In genomic region chr19:10566658-10567410, GRCh38 we compare ENCODE assay signal across 1 cellular context.
TF ChIP-seq lines count a peak whose summit lies in the region.

No MANE protein-coding gene starts in this region.

TF ChIP-seq in GM12878, 131 proteins besides CTCF, POLR2A, EP300 and RAD21 (continued from another document and continues in another):
- TF ChIP-seq SMAD5 (IDR thresholded peaks at IDR 0.05; ENCODE audit: low read depth) (no peak), JUNB (IDR thresholded peaks at IDR 0.05) (no peak), KLF5 (IDR thresholded peaks at IDR 0.05; ENCODE audit: partially characterized antibody) (no peak), SREBF2 (IDR thresholded peaks at IDR 0.05; ENCODE audit: low read length) (no peak), HCFC1 (IDR thresholded peaks at IDR 0.05; ENCODE audit: low read length) (peak; percentile 21), NR2F1 (conservative IDR thresholded peaks at IDR 0.05) (peak; percentile 82), ATF7 (IDR thresholded peaks at IDR 0.05; ENCODE audit: low read depth) (peak; percentile 54), CREM (IDR thresholded peaks at IDR 0.05; ENCODE audit: low read depth) (0 out of 2 replicates have a peak, but pooled peaks have one; percentile 18), NR2C1 (IDR thresholded peaks at IDR 0.05) (no peak), STAT1 (conservative IDR thresholded peaks at IDR 0.05) (no peak), TCF12 (IDR thresholded peaks at IDR 0.05; ENCODE audit: low read depth, low read length) (no peak), ZBTB40 (IDR thresholded peaks at IDR 0.05; ENCODE audit: borderline replicate concordance) (no peak), ZNF207 (IDR thresholded peaks at IDR 0.05; ENCODE audit: borderline replicate concordance) (no peak), MEF2A (IDR thresholded peaks at IDR 0.05; ENCODE audit: insufficient read depth, low read depth, low read length) (no peak), CBX5 (IDR thresholded peaks at IDR 0.05; ENCODE audit: low read depth) (no peak), SUPT20H (IDR thresholded peaks at IDR 0.05; ENCODE audit: borderline replicate concordance, control insufficient read depth, low read depth, low read length) (no peak), SREBF1 (IDR thresholded peaks at IDR 0.05; ENCODE audit: low read length) (no peak), EZH2 (IDR thresholded peaks at IDR 0.05; ENCODE audit: borderline replicate concordance, control insufficient read depth, low read depth, low read length) (no peak), ZNF217 (IDR thresholded peaks at IDR 0.05) (no peak), NFYA (IDR thresholded peaks at IDR 0.05; ENCODE audit: borderline replicate concordance, low read depth, low read length) (no peak), ZNF274 (IDR thresholded peaks at IDR 0.05; ENCODE audit: insufficient read depth, insufficient read length) (no peak), NBN (IDR thresholded peaks at IDR 0.05) (peak; percentile 86), CEBPB (IDR thresholded peaks at IDR 0.05; ENCODE audit: borderline replicate concordance in 1 of 2, low read depth in 2 of 2, low read length in 2 of 2) (no peak), ZNF622 (IDR thresholded peaks at IDR 0.05) (no peak), ESRRA (IDR thresholded peaks at IDR 0.05; ENCODE audit: low read length) (no peak), GABPA (IDR thresholded peaks at IDR 0.05; ENCODE audit: low read depth) (no peak), CHD4 (IDR thresholded peaks at IDR 0.05) (no peak), BACH1 (IDR thresholded peaks at IDR 0.05; ENCODE audit: borderline replicate concordance) (no peak), GATAD2B (conservative IDR thresholded peaks at IDR 0.05; ENCODE audit: low read depth) (peak; percentile 41; the same call in 1 of the 2 replicates), CREB1 (IDR thresholded peaks at IDR 0.05; ENCODE audit: low read depth) (no peak), SRF (IDR thresholded peaks at IDR 0.05; ENCODE audit: low read depth in 2 of 2, low read length in 2 of 2) (no peak), RUNX3 (IDR thresholded peaks at IDR 0.05; ENCODE audit: low read length) (peak; percentile 91), CBFB (IDR thresholded peaks at IDR 0.05; ENCODE audit: low read depth) (peak; percentile 52; the same call in 1 of the 2 replicates), RFX5 (IDR thresholded peaks at IDR 0.05; ENCODE audit: low read depth, low read length) (no peak), TARDBP (IDR thresholded peaks at IDR 0.05; ENCODE audit: borderline replicate concordance) (no peak), BRCA1 (IDR thresholded peaks at IDR 0.05; ENCODE audit: low read depth, low read length) (no peak), ZSCAN29 (IDR thresholded peaks at IDR 0.05) (no peak), MTA3 (IDR thresholded peaks at IDR 0.05; ENCODE audit: borderline replicate concordance, low read length) (no peak), SMC3 (IDR thresholded peaks at IDR 0.05; ENCODE audit: borderline replicate concordance, low read length) (no peak), ZNF24 (IDR thresholded peaks at IDR 0.05) (no peak), SPI1 (IDR thresholded peaks at IDR 0.05; ENCODE audit: borderline replicate concordance, insufficient read depth, low read depth, low read length) (peak; percentile 19; the same call in 1 of the 2 replicates), TBL1XR1 (IDR thresholded peaks at IDR 0.05; ENCODE audit: low read depth, low read length) (no peak), NR2C2 (IDR thresholded peaks at IDR 0.05; ENCODE audit: borderline replicate concordance, control insufficient read depth, insufficient read length, low read depth) (no peak), POU2F2 (IDR thresholded peaks at IDR 0.05; ENCODE audit: borderline replicate concordance, low read depth, low read length) (0 out of 3 replicates have a peak, but pooled peaks have one; percentile 56), RCOR1 (conservative IDR thresholded peaks at IDR 0.05; ENCODE audit: low read depth, low read length) (0 out of 2 replicates have a peak, but pooled peaks have one; percentile 5), ZBTB4 (CRISPR knock-in tag; IDR thresholded peaks at IDR 0.05) (no peak), POLR2AphosphoS2 (IDR thresholded peaks at IDR 0.05; ENCODE audit: low read depth, low read length) (no peak), YBX1 (IDR thresholded peaks at IDR 0.05) (no peak), IKZF1 (conservative IDR thresholded peaks at IDR 0.05) (0 out of 2 replicates have a peak, but pooled peaks have one; percentile 11), BMI1 (IDR thresholded peaks at IDR 0.05; ENCODE audit: borderline replicate concordance) (no peak), ZBED1 (IDR thresholded peaks at IDR 0.05; ENCODE audit: borderline replicate concordance) (no peak)
- TF ChIP-seq, protein P1, sequence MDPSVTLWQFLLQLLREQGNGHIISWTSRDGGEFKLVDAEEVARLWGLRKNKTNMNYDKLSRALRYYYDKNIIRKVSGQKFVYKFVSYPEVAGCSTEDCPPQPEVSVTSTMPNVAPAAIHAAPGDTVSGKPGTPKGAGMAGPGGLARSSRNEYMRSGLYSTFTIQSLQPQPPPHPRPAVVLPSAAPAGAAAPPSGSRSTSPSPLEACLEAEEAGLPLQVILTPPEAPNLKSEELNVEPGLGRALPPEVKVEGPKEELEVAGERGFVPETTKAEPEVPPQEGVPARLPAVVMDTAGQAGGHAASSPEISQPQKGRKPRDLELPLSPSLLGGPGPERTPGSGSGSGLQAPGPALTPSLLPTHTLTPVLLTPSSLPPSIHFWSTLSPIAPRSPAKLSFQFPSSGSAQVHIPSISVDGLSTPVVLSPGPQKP (IDR thresholded peaks at IDR 0.05; ENCODE audit: low read depth, low read length) = no peak
- TF ChIP-seq, protein P2, sequence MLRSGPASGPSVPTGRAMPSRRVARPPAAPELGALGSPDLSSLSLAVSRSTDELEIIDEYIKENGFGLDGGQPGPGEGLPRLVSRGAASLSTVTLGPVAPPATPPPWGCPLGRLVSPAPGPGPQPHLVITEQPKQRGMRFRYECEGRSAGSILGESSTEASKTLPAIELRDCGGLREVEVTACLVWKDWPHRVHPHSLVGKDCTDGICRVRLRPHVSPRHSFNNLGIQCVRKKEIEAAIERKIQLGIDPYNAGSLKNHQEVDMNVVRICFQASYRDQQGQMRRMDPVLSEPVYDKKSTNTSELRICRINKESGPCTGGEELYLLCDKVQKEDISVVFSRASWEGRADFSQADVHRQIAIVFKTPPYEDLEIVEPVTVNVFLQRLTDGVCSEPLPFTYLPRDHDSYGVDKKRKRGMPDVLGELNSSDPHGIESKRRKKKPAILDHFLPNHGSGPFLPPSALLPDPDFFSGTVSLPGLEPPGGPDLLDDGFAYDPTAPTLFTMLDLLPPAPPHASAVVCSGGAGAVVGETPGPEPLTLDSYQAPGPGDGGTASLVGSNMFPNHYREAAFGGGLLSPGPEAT (IDR thresholded peaks at IDR 0.05; ENCODE audit: low read depth) = 0 out of 2 replicates have a peak, but pooled peaks have one; percentile 44
- TF ChIP-seq, protein P3, sequence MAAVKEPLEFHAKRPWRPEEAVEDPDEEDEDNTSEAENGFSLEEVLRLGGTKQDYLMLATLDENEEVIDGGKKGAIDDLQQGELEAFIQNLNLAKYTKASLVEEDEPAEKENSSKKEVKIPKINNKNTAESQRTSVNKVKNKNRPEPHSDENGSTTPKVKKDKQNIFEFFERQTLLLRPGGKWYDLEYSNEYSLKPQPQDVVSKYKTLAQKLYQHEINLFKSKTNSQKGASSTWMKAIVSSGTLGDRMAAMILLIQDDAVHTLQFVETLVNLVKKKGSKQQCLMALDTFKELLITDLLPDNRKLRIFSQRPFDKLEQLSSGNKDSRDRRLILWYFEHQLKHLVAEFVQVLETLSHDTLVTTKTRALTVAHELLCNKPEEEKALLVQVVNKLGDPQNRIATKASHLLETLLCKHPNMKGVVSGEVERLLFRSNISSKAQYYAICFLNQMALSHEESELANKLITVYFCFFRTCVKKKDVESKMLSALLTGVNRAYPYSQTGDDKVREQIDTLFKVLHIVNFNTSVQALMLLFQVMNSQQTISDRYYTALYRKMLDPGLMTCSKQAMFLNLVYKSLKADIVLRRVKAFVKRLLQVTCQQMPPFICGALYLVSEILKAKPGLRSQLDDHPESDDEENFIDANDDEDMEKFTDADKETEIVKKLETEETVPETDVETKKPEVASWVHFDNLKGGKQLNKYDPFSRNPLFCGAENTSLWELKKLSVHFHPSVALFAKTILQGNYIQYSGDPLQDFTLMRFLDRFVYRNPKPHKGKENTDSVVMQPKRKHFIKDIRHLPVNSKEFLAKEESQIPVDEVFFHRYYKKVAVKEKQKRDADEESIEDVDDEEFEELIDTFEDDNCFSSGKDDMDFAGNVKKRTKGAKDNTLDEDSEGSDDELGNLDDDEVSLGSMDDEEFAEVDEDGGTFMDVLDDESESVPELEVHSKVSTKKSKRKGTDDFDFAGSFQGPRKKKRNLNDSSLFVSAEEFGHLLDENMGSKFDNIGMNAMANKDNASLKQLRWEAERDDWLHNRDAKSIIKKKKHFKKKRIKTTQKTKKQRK (IDR thresholded peaks at IDR 0.05; ENCODE audit: low read depth, low read length) = no peak
- TF ChIP-seq, protein P4, sequence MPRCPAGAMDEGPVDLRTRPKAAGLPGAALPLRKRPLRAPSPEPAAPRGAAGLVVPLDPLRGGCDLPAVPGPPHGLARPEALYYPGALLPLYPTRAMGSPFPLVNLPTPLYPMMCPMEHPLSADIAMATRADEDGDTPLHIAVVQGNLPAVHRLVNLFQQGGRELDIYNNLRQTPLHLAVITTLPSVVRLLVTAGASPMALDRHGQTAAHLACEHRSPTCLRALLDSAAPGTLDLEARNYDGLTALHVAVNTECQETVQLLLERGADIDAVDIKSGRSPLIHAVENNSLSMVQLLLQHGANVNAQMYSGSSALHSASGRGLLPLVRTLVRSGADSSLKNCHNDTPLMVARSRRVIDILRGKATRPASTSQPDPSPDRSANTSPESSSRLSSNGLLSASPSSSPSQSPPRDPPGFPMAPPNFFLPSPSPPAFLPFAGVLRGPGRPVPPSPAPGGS (IDR thresholded peaks at IDR 0.05; ENCODE audit: borderline replicate concordance, insufficient read depth, low read depth, low read length, poor library complexity, severe bottlenecking) = no peak
- TF ChIP-seq, protein P5, sequence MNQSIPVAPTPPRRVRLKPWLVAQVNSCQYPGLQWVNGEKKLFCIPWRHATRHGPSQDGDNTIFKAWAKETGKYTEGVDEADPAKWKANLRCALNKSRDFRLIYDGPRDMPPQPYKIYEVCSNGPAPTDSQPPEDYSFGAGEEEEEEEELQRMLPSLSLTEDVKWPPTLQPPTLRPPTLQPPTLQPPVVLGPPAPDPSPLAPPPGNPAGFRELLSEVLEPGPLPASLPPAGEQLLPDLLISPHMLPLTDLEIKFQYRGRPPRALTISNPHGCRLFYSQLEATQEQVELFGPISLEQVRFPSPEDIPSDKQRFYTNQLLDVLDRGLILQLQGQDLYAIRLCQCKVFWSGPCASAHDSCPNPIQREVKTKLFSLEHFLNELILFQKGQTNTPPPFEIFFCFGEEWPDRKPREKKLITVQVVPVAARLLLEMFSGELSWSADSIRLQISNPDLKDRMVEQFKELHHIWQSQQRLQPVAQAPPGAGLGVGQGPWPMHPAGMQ (IDR thresholded peaks at IDR 0.05; ENCODE audit: borderline replicate concordance) = no peak
